Comparison of ENCODE assay signal across 8 cellular contexts in the genomic region with DNA sequence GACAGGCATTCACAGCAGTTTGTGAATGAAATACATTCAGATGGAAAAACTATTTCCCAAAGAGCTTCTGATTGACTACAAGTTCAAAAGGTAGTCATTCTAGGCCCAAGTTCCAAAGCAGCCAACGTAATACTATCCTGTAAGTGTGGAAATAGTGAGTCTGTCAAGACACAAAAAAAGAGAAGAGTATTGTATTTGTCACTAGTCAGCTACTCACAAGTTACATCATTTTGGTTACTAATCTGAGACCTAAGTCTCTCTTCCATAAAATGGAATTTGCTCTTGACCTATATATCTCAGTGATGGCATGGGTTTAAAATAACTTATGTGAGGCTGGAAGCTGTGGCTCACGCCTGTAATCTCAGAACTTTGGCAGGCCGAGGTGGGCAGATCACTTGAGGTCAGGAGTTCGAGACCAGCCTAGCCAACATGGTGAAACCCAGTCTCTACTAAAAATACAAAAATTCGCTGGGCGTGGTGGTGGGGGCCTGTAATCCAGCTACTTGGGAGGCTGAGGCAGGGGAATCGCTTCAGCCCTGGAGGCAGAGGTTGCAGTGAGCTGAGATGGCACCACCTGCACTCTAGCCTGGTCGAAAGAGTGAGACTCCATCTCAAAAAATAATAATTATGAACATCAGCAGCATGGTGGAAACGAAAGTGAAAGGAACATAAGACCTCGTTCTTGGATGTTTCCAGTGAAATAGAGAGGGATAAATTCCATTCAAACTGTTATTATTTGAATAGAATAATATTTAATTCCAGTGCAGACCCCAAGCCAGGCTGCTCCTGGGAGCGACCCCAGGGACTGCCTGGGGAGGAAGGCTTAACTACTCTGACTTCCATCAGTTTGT. TPM values are rescaled to one million over a fixed set of nuclear protein-coding genes. Genes with fewer than 3 reads are reported as not detected.
DNase-seq lines count a peak whose midpoint lies in the region; ATAC-seq and TF ChIP-seq lines count a peak whose summit lies in the region.

No MANE protein-coding gene starts in this region.

- no peak for TF ChIP-seq EP300 in sigmoid colon (IDR thresholded peaks at IDR 0.05)

- H3K9me3 ChIP-seq in endocrine pancreas (ENCODE audit: control insufficient read depth, low read length) (no peaks in the 10 kb centered on the region), sigmoid colon (no peaks in the 10 kb centered on the region)

- 62 to 67% methylated on average over 11 of the region's 11 CpGs for WGBS in sigmoid colon, 2 donors

- no peaks in the 10 kb centered on the region for H3K27me3 ChIP-seq in endocrine pancreas (ENCODE audit: control insufficient read depth, insufficient read depth, low read length)
- H3K27me3 ChIP-seq in sigmoid colon = no peaks in the 10 kb centered on the region

- H3K27ac ChIP-seq in sigmoid colon = peak overlapping the region; percentile 39 to 98 (median 48)

- peaks cover 4% of the 10 kb centered on the region for H3K4me1 ChIP-seq in endocrine pancreas (ENCODE audit: control insufficient read depth, insufficient read depth, low read length)
- peaks cover 0 to 29% (median 22%) of the 10 kb centered on the region in 4 donors for H3K4me1 ChIP-seq in sigmoid colon

- DNase-seq in EH (ENCODE audit: low read depth) (peak; percentile 37), RPMI7951 (ENCODE audit: low read depth) (peak; percentile 32), sigmoid colon (no peak), GM10266 (ENCODE audit: extremely low spot score) (no peak), hippocampal formation (lab: John Stamatoyannopoulos, UW) (no peak)

- no peak for TF ChIP-seq POLR2A in sigmoid colon (IDR thresholded peaks at IDR 0.05)

- TF ChIP-seq CTCF in sigmoid colon (IDR thresholded peaks at IDR 0.05) = no peak
- TF ChIP-seq CTCF in GM10266 (IDR thresholded peaks at IDR 0.05; ENCODE audit: control insufficient read depth, insufficient read depth, low read depth, missing control alignments) = no peak

- no peaks in the 10 kb centered on the region for H3K36me3 ChIP-seq in endocrine pancreas (ENCODE audit: control insufficient read depth, insufficient read depth, low read length)
- no peaks in the 10 kb centered on the region for H3K36me3 ChIP-seq in sigmoid colon

- intact Hi-C loops in sigmoid colon (cut with DNase I) = no loop called here

- ATAC-seq in GM21619 (IDR thresholded peaks at IDR 0.05; ENCODE audit: unreplicated experiment) (no peak), HG02973 (IDR thresholded peaks at IDR 0.05; ENCODE audit: unreplicated experiment) (no peak)

- H3K9ac ChIP-seq in endocrine pancreas (ENCODE audit: control insufficient read depth, insufficient read depth, low read length) = no peak overlapping the region

- H3K4me3 ChIP-seq in endocrine pancreas (ENCODE audit: control insufficient read depth, insufficient read depth, low read length) = peak overlapping the region; percentile 64
- peak overlapping the region in 2 of 4 donors; percentile 24 to 25 for H3K4me3 ChIP-seq in sigmoid colon

RNA-seq across cellular contexts. Expression of a gene that starts 2.9 kb away (rescaled TPM):
- total RNA-seq in RPMI7951 (2014; rRNA removed; shearing (Covaris generic)) = 148 and 155 TPM in 2 replicates
- total RNA-seq in sigmoid colon = 10 to 100 TPM; 35.2 to 54.6 (median 45.7) TPM
- polyA plus RNA-seq in sigmoid colon = 100 to 1,000 TPM; 107 to 136 (median 124) TPM

RNA-seq across cellular contexts. Expression of a gene that starts 3.2 kb away (rescaled TPM):
- total RNA-seq in RPMI7951 (2014; rRNA removed; shearing (Covaris generic)) = 231 and 322 TPM in 2 replicates
- total RNA-seq in sigmoid colon = 1 to 10 TPM; 3.8 to 5.3 (median 4.2) TPM
- polyA plus RNA-seq in sigmoid colon = 10 to 100 TPM in 2 of 3 donors, 1 to 10 TPM in 1; 5.4 to 12.1 (median 10.4) TPM

RNA-seq across cellular contexts. Expression of a gene that starts 31.8 kb away (rescaled TPM):
- 27.9 and 33.5 TPM in 2 replicates for total RNA-seq in RPMI7951 (2014; rRNA removed; shearing (Covaris generic))
- 10 to 100 TPM; 26.3 to 31.9 (median 28.4) TPM for total RNA-seq in sigmoid colon
- polyA plus RNA-seq in sigmoid colon = 10 to 100 TPM; 14.1 to 18.6 (median 16.0) TPM

Comparison
In these comparisons a context has a peak if more than half of its experiments do, and no peak if none do; other contexts are left out.
1. DNase-seq: peak in EH (single experiment) and RPMI7951 (single experiment); none in sigmoid colon (single experiment), GM10266 (single experiment) and hippocampal formation (0 of 2).
2. RNA of a gene that starts 3.2 kb away (total RNA-seq): 231 to 322 TPM in RPMI7951; 3.8 to 5.3 TPM in sigmoid colon; every median in the first group is over 10 times any median in the second.